In the genomic region with DNA sequence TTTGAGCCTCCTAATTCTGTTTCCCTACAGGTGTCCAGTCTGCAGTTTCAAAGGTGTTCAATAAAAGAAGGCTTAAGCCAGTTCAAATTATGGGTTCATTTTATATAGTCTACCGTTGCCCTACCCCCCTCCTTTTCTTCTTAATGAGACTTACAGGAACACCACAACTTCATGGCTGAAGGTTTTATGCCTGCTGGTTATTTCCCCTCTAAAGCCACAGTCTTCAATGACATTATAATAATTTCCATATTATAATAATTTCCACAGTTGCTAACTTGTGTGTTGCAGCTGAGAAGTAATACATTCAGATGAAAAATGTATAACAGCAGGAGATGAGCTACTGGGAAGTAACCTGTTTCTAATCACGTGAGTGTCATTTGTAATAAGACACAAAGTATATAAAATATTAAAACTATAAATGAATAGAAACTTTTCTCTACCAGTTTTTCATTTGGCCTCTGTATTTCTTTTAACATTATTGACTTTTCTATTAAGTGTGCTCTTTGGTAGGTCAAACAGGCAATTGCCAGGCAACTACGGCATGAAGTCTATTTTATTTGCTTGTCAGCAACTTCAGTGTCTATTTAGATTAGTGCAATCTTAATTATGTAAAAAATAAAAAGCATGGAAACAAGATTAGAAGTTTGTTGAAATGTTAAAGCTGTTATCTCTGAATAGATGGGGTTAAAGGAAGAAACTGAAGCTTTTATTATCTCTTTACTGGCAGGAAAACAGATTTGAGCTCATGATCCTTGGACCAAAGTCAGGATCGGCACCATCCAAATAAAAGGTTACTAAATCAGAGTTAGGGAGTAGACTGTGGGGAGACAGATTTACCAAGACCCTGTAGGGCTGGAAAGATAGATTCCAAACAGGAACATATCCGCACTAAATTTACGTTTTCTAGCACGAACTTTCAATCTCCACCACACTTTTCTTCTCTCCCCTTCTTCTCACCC, we compare ENCODE assay signal across 17 cellular contexts.
DNase-seq lines count a peak whose midpoint lies in the region; ATAC-seq, FAIRE-seq and TF ChIP-seq lines count a peak whose summit lies in the region.
"Had no signal": no experiment of that assay in that cellular context is flagged by ENCODE, and none has a peak within 500 bp of the region (broad histone marks: within the 10 kb centered on the region; RNA-seq: fewer than 3 reads in every experiment).

No MANE protein-coding gene starts in this region.

- ATAC-seq in right lobe of liver (peak; percentile 65 to 88 (median 81)), pancreas (no peak)
- ATAC-seq: PC-3 had no signal

- H3K9me3 ChIP-seq in OCI-LY1 (ENCODE audit: low read length) (peaks cover 20% of the 10 kb centered on the region), adipocyte (ENCODE audit: control insufficient read depth, low read length) (no peaks in the 10 kb centered on the region), right lobe of liver (no peaks in the 10 kb centered on the region), pancreas (no peaks in the 10 kb centered on the region)

- H2AFZ ChIP-seq in OCI-LY1 (ENCODE audit: low read length) = peak overlapping the region; percentile 71
- H2AFZ ChIP-seq: GM23248 had no signal

- no peak for FAIRE-seq in pancreas (lab: Jason Lieb, UNC)

- H3K27me3 ChIP-seq in OCI-LY1 (ENCODE audit: insufficient read depth, low read length) (no peaks in the 10 kb centered on the region), adipocyte (replicated peaks; ENCODE audit: control insufficient read depth, insufficient read depth, low read length) (no peaks in the 10 kb centered on the region), right lobe of liver (no peaks in the 10 kb centered on the region), pancreas (no peaks in the 10 kb centered on the region)

- H3K9me2 ChIP-seq in OCI-LY1 (ENCODE audit: low read depth, low read length) = no peaks in the 10 kb centered on the region

- H3K27ac ChIP-seq in OCI-LY1 (ENCODE audit: low read depth, low read length, poor library complexity, severe bottlenecking) (peak overlapping the region; percentile 96), right lobe of liver (no peak overlapping the region), pancreas (no peak overlapping the region)
- H3K27ac ChIP-seq: GM23248 had no signal

- intact Hi-C loops in right lobe of liver (cut with DNase I) = no loop called here
- intact Hi-C loops in pancreas (cut with DNase I) = no loop called here

- H3K4me3 ChIP-seq in OCI-LY1 (ENCODE audit: low read depth, low read length, poor library complexity, severe bottlenecking) = no peak overlapping the region
- H3K4me3 ChIP-seq in adipocyte (ENCODE audit: low read length) = peak overlapping the region; percentile 49
- H3K4me3 ChIP-seq in right lobe of liver = no peak overlapping the region
- no peak overlapping the region for H3K4me3 ChIP-seq in pancreas
- H3K4me3 ChIP-seq: GM23248 had no signal

- H3K79me2 ChIP-seq in OCI-LY1 (ENCODE audit: insufficient read depth, low read length) = no peaks in the 10 kb centered on the region

- WGBS in right lobe of liver (ENCODE audit: insufficient coverage, low coverage, low lambda C conversion rate, missing lambda C conversion rate) = 27% methylated on average over 7 of the region's 7 CpGs
- WGBS in pancreas, 2 donors = 50 to 60% methylated on average over 7 of the region's 7 CpGs

- in situ Hi-C loops in GM13976 (cut with MboI; ENCODE audit: low sequenced_read_pairs, unreplicated experiment) = no loop called here

- no peaks in the 10 kb centered on the region for H3F3A ChIP-seq in OCI-LY1 (ENCODE audit: insufficient read depth, low read length)

- peaks cover 61% of the 10 kb centered on the region for H3K4me1 ChIP-seq in OCI-LY1 (ENCODE audit: insufficient read depth, low read length, severe bottlenecking)
- H3K4me1 ChIP-seq in adipocyte (ENCODE audit: control insufficient read depth, insufficient read depth, low read length) = peaks cover 10% of the 10 kb centered on the region
- H3K4me1 ChIP-seq in right lobe of liver = peaks cover 0 to 12% (median 0%) of the 10 kb centered on the region in 4 donors
- H3K4me1 ChIP-seq in pancreas = no peaks in the 10 kb centered on the region

- TF ChIP-seq CTCF in OCI-LY1 (IDR thresholded peaks at IDR 0.05; ENCODE audit: low read length) = no peak
- no peak for TF ChIP-seq CTCF in right lobe of liver (IDR thresholded peaks at IDR 0.05)
- no peak for TF ChIP-seq CTCF in pancreas (IDR thresholded peaks at IDR 0.05)
- no peak for TF ChIP-seq CTCF in GM13976 (IDR thresholded peaks at IDR 0.05; ENCODE audit: borderline replicate concordance, control extremely low read depth, extremely low read depth, insufficient read depth, missing control alignments)

- no peaks in the 10 kb centered on the region for H4K20me1 ChIP-seq in OCI-LY1 (ENCODE audit: insufficient read depth, low read length)

- no peak overlapping the region for H3K4me2 ChIP-seq in OCI-LY1 (ENCODE audit: low read length)

- DNase-seq in adipocyte (ENCODE audit: low read depth) = no peak
- no peak for DNase-seq in right lobe of liver
- peak; percentile 7 for DNase-seq in retina
- no peak for DNase-seq in pancreas
- no peak for DNase-seq in GM13976 (ENCODE audit: low spot score)
- DNase-seq in NCI-H1417 (lab: John Stamatoyannopoulos, UW) = no peak
- DNase-seq: Caco-2, DMS153, GM23248, HCEC 1CT, NCI-H1417 treated with DMSO at 0.1 percent for 48 hours, NCI-H1930, NCI-H2171, NCI-H446, NCI-H748 treated with DMSO at 0.1 percent for 48 hours, PC-3 had no signal

- no peak overlapping the region for H3K9ac ChIP-seq in OCI-LY1 (ENCODE audit: low read length)
- H3K9ac ChIP-seq in adipocyte (ENCODE audit: low read length) = peak overlapping the region; percentile 6
- H3K9ac ChIP-seq: GM23248 had no signal

- no peak for TF ChIP-seq POLR2A in right lobe of liver (IDR thresholded peaks at IDR 0.05)

- no peaks in the 10 kb centered on the region for H3K36me3 ChIP-seq in OCI-LY1 (ENCODE audit: insufficient read depth, low read length)
- no peaks in the 10 kb centered on the region for H3K36me3 ChIP-seq in adipocyte (ENCODE audit: control insufficient read depth, insufficient read depth, low read length, severe bottlenecking)
- H3K36me3 ChIP-seq in right lobe of liver = no peaks in the 10 kb centered on the region
- no peaks in the 10 kb centered on the region for H3K36me3 ChIP-seq in pancreas

Comparison
In these comparisons a context has a peak if more than half of its experiments do, and no peak if none do; other contexts are left out.
1. ATAC-seq: peak in right lobe of liver (4 of 4); none in pancreas (0 of 4).